ENCODE assay signal across 9 cellular contexts in genomic region chr12:124347805-124348658, GRCh38. TPM values are rescaled to one million over a fixed set of nuclear protein-coding genes. Genes with fewer than 3 reads are reported as not detected.
DNase-seq lines count a peak whose midpoint lies in the region; ATAC-seq, FAIRE-seq and TF ChIP-seq lines count a peak whose summit lies in the region.
"Had no signal": no experiment of that assay in that cellular context is flagged by ENCODE, and none has a peak within 500 bp of the region (broad histone marks: within the 10 kb centered on the region; RNA-seq: fewer than 3 reads in every experiment).

No MANE protein-coding gene starts in this region.

- DNase-seq in AG09309 (ENCODE audit: low read depth) = no peak
- peak; percentile 39 for DNase-seq in activated naive CD8-positive, alpha-beta T cell treated with anti-CD3 and anti-CD28 coated beads, Interleukin-2, amount 50 U/mL, for 24 hours
- peak in 1 of 3 donors; percentile 48 for DNase-seq in mucosa of descending colon
- DNase-seq in NCI-H1694 treated with DMSO at 0.1 percent for 48 hours (lab: John Stamatoyannopoulos, UW) = no peak
- no peak for DNase-seq in posterior vena cava (ENCODE audit: low spot score)
- no peak for DNase-seq in GM12891 (ENCODE audit: insufficient read length, low spot score)

- H3K9me3 Mint-ChIP-seq in activated naive CD8-positive, alpha-beta T cell treated with anti-CD3 and anti-CD28 coated beads, Interleukin-2, amount 50 U/mL, for 24 hours = no peaks in the 10 kb centered on the region

- H3K9ac ChIP-seq in KMS-11 = no peak overlapping the region

- H3K4me1 ChIP-seq in KMS-11 (ENCODE audit: low read depth, poor library complexity, severe bottlenecking) = no peaks in the 10 kb centered on the region
- peaks cover 7% of the 10 kb centered on the region for H3K4me1 ChIP-seq in mucosa of descending colon (ENCODE audit: low read depth)
- H3K4me1 ChIP-seq: SJCRH30 had no signal

- H3K36me3 ChIP-seq in KMS-11 (ENCODE audit: insufficient read depth) (no peaks in the 10 kb centered on the region), mucosa of descending colon (ENCODE audit: low read depth) (peaks cover 4% of the 10 kb centered on the region)

- H3K9me3 ChIP-seq in mucosa of descending colon = no peaks in the 10 kb centered on the region
- H3K9me3 ChIP-seq: SJCRH30 had no signal

- H2AFZ ChIP-seq in KMS-11 (ENCODE audit: low read depth) = no peak overlapping the region

- peaks cover 4% of the 10 kb centered on the region for H3K4me1 Mint-ChIP-seq in activated naive CD8-positive, alpha-beta T cell treated with anti-CD3 and anti-CD28 coated beads, Interleukin-2, amount 50 U/mL, for 24 hours

- TF ChIP-seq POLR2A in GM12891 (IDR thresholded peaks at IDR 0.05; ENCODE audit: low read depth, low read length) = no peak

- no peak overlapping the region for H3K4me2 ChIP-seq in KMS-11

- H3K27me3 Mint-ChIP-seq in activated naive CD8-positive, alpha-beta T cell treated with anti-CD3 and anti-CD28 coated beads, Interleukin-2, amount 50 U/mL, for 24 hours = no peaks in the 10 kb centered on the region

- H3K36me3 Mint-ChIP-seq in activated naive CD8-positive, alpha-beta T cell treated with anti-CD3 and anti-CD28 coated beads, Interleukin-2, amount 50 U/mL, for 24 hours (ENCODE audit: low read depth) = peaks cover 23% of the 10 kb centered on the region

- intact Hi-C loops in mucosa of descending colon (cut with DNase I, micrococcal nuclease) (loop anchor here in 1 of 2 donors (10.0 kb wide), 1 partner anchor 417 kb away; no protein-coding TSS in a partner anchor), posterior vena cava (cut with DNase I) (loop anchor here in 1 of 2 donors (10.0 kb wide), 1 partner anchor 417 kb away; no protein-coding TSS in a partner anchor)

- H4K20me1 ChIP-seq in KMS-11 (ENCODE audit: insufficient read depth) = no peaks in the 10 kb centered on the region

- H3K27me3 ChIP-seq in KMS-11 (ENCODE audit: insufficient read depth, low read depth) = no peaks in the 10 kb centered on the region
- H3K27me3 ChIP-seq: SJCRH30 had no signal

- FAIRE-seq in GM12891 (lab: Jason Lieb, UNC) = no peak

- no peaks in the 10 kb centered on the region for H3K79me2 ChIP-seq in KMS-11 (ENCODE audit: insufficient read depth, low read depth)

- H3K27ac Mint-ChIP-seq in activated naive CD8-positive, alpha-beta T cell treated with anti-CD3 and anti-CD28 coated beads, Interleukin-2, amount 50 U/mL, for 24 hours = no peak overlapping the region

- no peak overlapping the region for H3K27ac ChIP-seq in KMS-11
- H3K27ac ChIP-seq: SJCRH30 had no signal

- H3K4me3 Mint-ChIP-seq in activated naive CD8-positive, alpha-beta T cell treated with anti-CD3 and anti-CD28 coated beads, Interleukin-2, amount 50 U/mL, for 24 hours = no peak overlapping the region

- TF ChIP-seq CTCF in AG09309 (IDR thresholded peaks at IDR 0.05; ENCODE audit: control insufficient read depth, insufficient read depth, low read depth, low read length, missing control alignments) = peak; percentile 51
- TF ChIP-seq CTCF in KMS-11 (conservative IDR thresholded peaks at IDR 0.05; ENCODE audit: low read depth, low read length) = peak; percentile 58
- peak; percentile 16 for TF ChIP-seq CTCF in mucosa of descending colon (IDR thresholded peaks at IDR 0.05)

- no peak for ATAC-seq in activated naive CD8-positive, alpha-beta T cell treated with anti-CD3 and anti-CD28 coated beads, Interleukin-2, amount 50 U/mL, for 24 hours
- no peak for ATAC-seq in mucosa of descending colon
- ATAC-seq in HG03432 (IDR thresholded peaks at IDR 0.05; ENCODE audit: unreplicated experiment) = no peak

- H3K4me3 ChIP-seq in AG09309 (ENCODE audit: control insufficient read depth, low read depth, low read length) = no peak overlapping the region
- no peak overlapping the region for H3K4me3 ChIP-seq in KMS-11 (IDR thresholded peaks at IDR 0.05; ENCODE audit: insufficient read depth, low read depth, low read length)
- H3K4me3 ChIP-seq in mucosa of descending colon = no peak overlapping the region
- H3K4me3 ChIP-seq: SJCRH30 had no signal

TF ChIP-seq in GM12891, 5 proteins besides CTCF, POLR2A, EP300 and RAD21:
- TF ChIP-seq SPI1 (IDR thresholded peaks at IDR 0.05; ENCODE audit: low read depth, low read length) (no peak), POLR2AphosphoS5 (IDR thresholded peaks at IDR 0.05; ENCODE audit: low read depth, low read length) (no peak), TAF1 (IDR thresholded peaks at IDR 0.05; ENCODE audit: low read depth, low read length) (no peak), PAX5 (IDR thresholded peaks at IDR 0.05; ENCODE audit: insufficient read depth, low read length, severe bottlenecking) (no peak), POU2F2 (IDR thresholded peaks at IDR 0.05; ENCODE audit: low read depth, low read length) (no peak)

RNA-seq across cellular contexts. Expression of gene RFLNA, which starts 53.1 kb away (rescaled TPM):
- total RNA-seq in mucosa of descending colon (10 to 100 TPM; 18.0 to 74.5 (median 36.0) TPM), posterior vena cava (1 to 10 TPM in 1 of 2 donors, under 1 TPM in 1; 0.97 to 1.2 TPM)
- polyA plus RNA-seq in GM12891 (2012; ENCODE audit: low read depth, missing spikeins) = not detected

Comparison
In these comparisons a context has a peak if more than half of its experiments do, and no peak if none do; other contexts are left out.
1. RNA of gene RFLNA, which starts 53.1 kb away (total RNA-seq): 18.0 to 74.5 TPM in mucosa of descending colon; 0.97 to 1.2 TPM in posterior vena cava; every median in the first group is over 4 times any median in the second.
2. Peak in every context shown above with its lines, with median percentiles within 50 percentile points of each other: CTCF ChIP-seq.